ENCODE assay signal across 8 cellular contexts in genomic region chr9:129026442-129027223, GRCh38. TPM values are rescaled to one million over a fixed set of nuclear protein-coding genes. Genes with fewer than 3 reads are reported as not detected.
A peak's percentile ranks its signal among the peaks of the same experiment; 100 is the strongest.
DNase-seq lines count a peak whose midpoint lies in the region; ATAC-seq and TF ChIP-seq lines count a peak whose summit lies in the region.

No MANE protein-coding gene starts in this region.

- no peak for TF ChIP-seq CTCF in BJ (IDR thresholded peaks at IDR 0.05; ENCODE audit: insufficient read depth, low read depth, low read length)

- CTCF ChIA-PET in BJ (lab: Yijun Ruan, JAX): interaction anchor here (0.6 kb wide), 1 partner anchor 14 kb away, joined by 3 read pairs; no protein-coding TSS in a partner anchor

- peak overlapping the region; percentile 87 for H3K27ac ChIP-seq in temporal lobe (ENCODE audit: low read depth, low read length)

- ATAC-seq in GM18907 (IDR thresholded peaks at IDR 0.05; ENCODE audit: unreplicated experiment): no peak

- no peaks in the 10 kb centered on the region for H3K36me3 ChIP-seq in BJ (ENCODE audit: control insufficient read depth, insufficient read depth, low read length)

- POLR2A ChIA-PET in BJ (lab: Charles Lee): no interaction called here

- peak overlapping the region; percentile 56 for H3K4me3 ChIP-seq in BJ (ENCODE audit: low read depth, low read length)

- H3K27me3 ChIP-seq in BJ (ENCODE audit: control insufficient read depth, insufficient read depth, low read length): no peaks in the 10 kb centered on the region

- DNase-seq in BJ (ENCODE audit: low read depth) (no peak), HPDE6-E6E7 (ENCODE audit: extremely low spot score) (peak; percentile 40), amygdala (lab: John Stamatoyannopoulos, UW) (peak in 31 of 56 donors; percentile 11 to 77 (median 51)), kidney tubule cell (ENCODE audit: low spot score) (peak; percentile 37), activated gamma-delta T cell treated with Interleukin-2 at 50 U/mL for 16 hours (no peak), NCI-H1436 (lab: John Stamatoyannopoulos, UW) (no peak)

RNA-seq across cellular contexts. Expression of gene SH3GLB2, which starts 1.5 kb away (rescaled TPM):
- 39.8 and 52.7 TPM in 2 replicates for polyA plus RNA-seq in BJ (2011; rRNA removed)
- polyA minus RNA-seq in BJ (2011; rRNA and poly(A)+ RNA removed): 26.3 and 36.3 TPM in 2 replicates
- total RNA-seq in temporal lobe: 41.8 TPM

RNA-seq across cellular contexts. Expression of gene MIGA2, which starts 9.8 kb away (rescaled TPM):
- polyA plus RNA-seq in BJ (2011; rRNA removed): 11.5 and 23.7 TPM in 2 replicates
- polyA minus RNA-seq in BJ (2011; rRNA and poly(A)+ RNA removed): 10.9 and 11.9 TPM in 2 replicates
- 17.0 TPM for total RNA-seq in temporal lobe

RNA-seq across cellular contexts. Expression of gene DOLPP1, which starts 54.3 kb away (rescaled TPM):
- 13.7 and 17.6 TPM in 2 replicates for polyA plus RNA-seq in BJ (2011; rRNA removed)
- 7.0 and 12.2 TPM in 2 replicates for polyA minus RNA-seq in BJ (2011; rRNA and poly(A)+ RNA removed)
- total RNA-seq in temporal lobe: 9.8 TPM

Comparison
In these comparisons a context has a peak if more than half of its experiments do, and no peak if none do; other contexts are left out.
1. DNase-seq: peak in HPDE6-E6E7 (single experiment), amygdala (31 of 56) and kidney tubule cell (single experiment); none in BJ (single experiment), activated gamma-delta T cell treated with Interleukin-2 at 50 U/mL for 16 hours (single experiment) and NCI-H1436 (single experiment).